16 cellular contexts compared by ENCODE assay signal in the genomic region with DNA sequence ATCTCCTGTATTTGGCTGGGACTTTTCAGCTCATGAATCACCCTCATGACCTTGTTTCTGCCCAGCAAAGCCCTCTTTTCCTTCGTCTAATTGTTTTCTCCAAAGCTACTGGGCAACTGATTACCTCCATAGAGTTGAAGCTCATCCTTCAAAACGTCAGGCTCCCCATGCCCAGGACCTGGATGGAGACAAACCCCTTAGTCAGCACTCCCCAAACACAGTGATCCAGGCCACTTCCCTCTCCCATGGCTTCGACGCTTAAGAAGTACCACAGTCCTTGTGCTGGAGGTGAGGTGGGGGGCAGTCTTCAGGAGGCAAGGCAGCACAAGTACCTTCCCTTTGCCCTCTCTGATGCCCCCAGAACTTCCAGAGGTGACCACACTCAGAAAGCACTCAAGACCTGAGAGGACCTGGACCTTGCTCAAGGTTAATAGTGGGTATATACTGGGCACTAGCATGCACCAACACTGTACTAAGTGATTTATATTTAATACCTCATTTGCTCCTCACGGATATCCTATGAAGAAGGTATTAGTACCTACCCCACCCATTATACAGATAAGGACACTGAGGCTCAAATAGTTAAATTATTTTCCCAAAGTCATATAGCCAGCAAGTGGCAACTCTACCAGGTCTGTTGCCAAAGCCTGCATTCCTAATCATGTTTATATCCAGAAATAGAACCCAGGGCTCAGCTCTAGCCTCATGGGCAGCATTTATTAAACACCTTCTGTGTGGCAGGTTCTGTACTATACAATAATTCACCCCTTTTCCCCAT. TPM values are rescaled to one million over a fixed set of nuclear protein-coding genes. Genes with fewer than 3 reads are reported as not detected.
A peak's percentile ranks its signal among the peaks of the same experiment; 100 is the strongest.
DNase-seq lines count a peak whose midpoint lies in the region; ATAC-seq and TF ChIP-seq lines count a peak whose summit lies in the region.
"Had no signal": no experiment of that assay in that cellular context is flagged by ENCODE, and none has a peak within 500 bp of the region (broad histone marks: within the 10 kb centered on the region; RNA-seq: fewer than 3 reads in every experiment).

No MANE protein-coding gene starts in this region.

- TF ChIP-seq CTCF in GM23338 (conservative IDR thresholded peaks at IDR 0.05; ENCODE audit: low read depth in 2 of 2): no peak
- no peak for TF ChIP-seq CTCF in IMR-90 (conservative IDR thresholded peaks at IDR 0.05; ENCODE audit: low read depth, low read length)
- no peak for TF ChIP-seq CTCF in sigmoid colon (IDR thresholded peaks at IDR 0.05)

- no peak overlapping the region for H2BK20ac ChIP-seq in IMR-90 (ENCODE audit: low read depth, low read length)

- H3K23ac ChIP-seq in IMR-90 (ENCODE audit: low read depth, low read length): no peak overlapping the region; the same call in 1 of the 2 replicates
- no peak overlapping the region for H3K23ac ChIP-seq in mesenchymal stem cell (ENCODE audit: low read length in 2 of 2)

- dilution Hi-C loops in IMR-90 (cut with HindIII; ENCODE audit: low sequenced_read_pairs, unreplicated experiment): no loop called here

- no peak overlapping the region for H3K4me3 Mint-ChIP-seq in GM23338
- H3K4me3 Mint-ChIP-seq: CD4-positive, alpha-beta T cell; IgD-negative memory B cell had no signal

- no peak for TF ChIP-seq POLR2A in IMR-90 (IDR thresholded peaks at IDR 0.05; ENCODE audit: low read depth, low read length)
- TF ChIP-seq POLR2A in sigmoid colon (IDR thresholded peaks at IDR 0.05): no peak

- H2BK120ac ChIP-seq in IMR-90 (ENCODE audit: low read depth, low read length): no peak overlapping the region
- no peak overlapping the region for H2BK120ac ChIP-seq in mesenchymal stem cell (ENCODE audit: low read depth, low read length)

- POLR2A ChIA-PET in IMR-90 (lab: Charles Lee; ENCODE audit: unreplicated experiment): no interaction called here

- no peaks in the 10 kb centered on the region for H3F3A ChIP-seq in GM23338 (replicated peaks; ENCODE audit: low read depth)

- no peaks in the 10 kb centered on the region for H3K36me3 Mint-ChIP-seq in GM23338 (ENCODE audit: low read depth)
- H3K36me3 Mint-ChIP-seq: IgD-negative memory B cell had no signal

- no TSS peak for BruUV-seq in IMR-90 (replicated peaks; lab: Mats Ljungman, UMichigan)

- H4K5ac ChIP-seq in IMR-90 (ENCODE audit: low read depth, low read length): no peak overlapping the region

- H2BK15ac ChIP-seq in IMR-90 (ENCODE audit: low read depth, low read length) (no peak overlapping the region), mesenchymal stem cell (ENCODE audit: low read depth, poor library complexity, severe bottlenecking) (no peak overlapping the region)

- H3K9ac ChIP-seq in IMR-90 (ENCODE audit: low read depth, low read length) (no peak overlapping the region), mesenchymal stem cell (ENCODE audit: low read length) (no peak overlapping the region)

- H3K36me3 ChIP-seq in GM23338 (ENCODE audit: insufficient read depth) (no peaks in the 10 kb centered on the region), IMR-90 (ENCODE audit: control insufficient read depth, insufficient read depth, low read length) (no peaks in the 10 kb centered on the region), mesenchymal stem cell (ENCODE audit: control insufficient read depth in 1 of 2, insufficient read depth in 2 of 2, low read depth in 1 of 2, low read length in 2 of 2) (no peaks in the 10 kb centered on the region), sigmoid colon (no peaks in the 10 kb centered on the region)
- H3K36me3 ChIP-seq: HAP-1 had no signal

- no peaks in the 10 kb centered on the region for H3K9me3 Mint-ChIP-seq in GM23338
- H3K9me3 Mint-ChIP-seq: CD4-positive, alpha-beta T cell; IgD-negative memory B cell had no signal

- H3K14ac ChIP-seq in IMR-90 (replicated peaks; ENCODE audit: low read depth, low read length) (no peak overlapping the region), mesenchymal stem cell (ENCODE audit: low read length in 2 of 2) (no peak overlapping the region)

- H3K18ac ChIP-seq in IMR-90 (ENCODE audit: low read depth, low read length): no peak overlapping the region
- H3K18ac ChIP-seq in mesenchymal stem cell (ENCODE audit: low read depth in 1 of 2, low read length in 2 of 2): no peak overlapping the region

- H3K4me2 ChIP-seq in GM23338: no peak overlapping the region
- H3K4me2 ChIP-seq in IMR-90 (ENCODE audit: low read depth, low read length): no peak overlapping the region
- H3K4me2 ChIP-seq in mesenchymal stem cell (ENCODE audit: low read length, poor library complexity, severe bottlenecking): no peak overlapping the region

- H2AK5ac ChIP-seq in IMR-90 (ENCODE audit: low read depth, low read length) (no peak overlapping the region), mesenchymal stem cell (ENCODE audit: low read length, severe bottlenecking) (no peak overlapping the region)

- in situ Hi-C loops in IMR-90 (cut with MboI; ENCODE audit: low sequenced_read_pairs): no loop called here

- no CpG with 5 or more reads among the region's 5 CpGs for WGBS in IMR-90 (ENCODE audit: extremely low coverage in 2 of 2, insufficient read length in 1 of 2), 2 experiments
- 80% methylated on average over 5 of the region's 5 CpGs for WGBS in mesenchymal stem cell
- 78 to 82% methylated on average over 5 of the region's 5 CpGs for WGBS in sigmoid colon, 2 donors

- intact Hi-C loops in IMR-90 (cut with micrococcal nuclease): no loop called here
- intact Hi-C loops in sigmoid colon (cut with DNase I): no loop called here

- H3K79me2 ChIP-seq in GM23338 (replicated peaks; ENCODE audit: insufficient read depth): no peaks in the 10 kb centered on the region

- no peak overlapping the region for H2BK5ac ChIP-seq in IMR-90 (ENCODE audit: low read depth, low read length, poor library complexity, severe bottlenecking)
- no peak overlapping the region for H2BK5ac ChIP-seq in mesenchymal stem cell (ENCODE audit: low read depth, low read length, poor library complexity, severe bottlenecking)

- no peak overlapping the region for H2AK9ac ChIP-seq in IMR-90 (replicated peaks; ENCODE audit: low read depth, low read length, poor library complexity)

- H4K20me1 ChIP-seq in GM23338 (replicated peaks; ENCODE audit: insufficient read depth) (no peaks in the 10 kb centered on the region), IMR-90 (ENCODE audit: insufficient read depth, low read length) (no peaks in the 10 kb centered on the region)

- TF ChIP-seq RAD21 in IMR-90 (IDR thresholded peaks at IDR 0.05; ENCODE audit: low read length): no peak

- TF ChIP-seq EP300 in sigmoid colon (IDR thresholded peaks at IDR 0.05): no peak

- no peak overlapping the region for H3K27ac ChIP-seq in GM23338 (ENCODE audit: low read depth)
- no peak overlapping the region for H3K27ac ChIP-seq in IMR-90 (ENCODE audit: insufficient read depth, low read length)
- H3K27ac ChIP-seq in mesenchymal stem cell (ENCODE audit: low read length, poor library complexity, severe bottlenecking): no peak overlapping the region
- no peak overlapping the region for H3K27ac ChIP-seq in sigmoid colon
- H3K27ac ChIP-seq: C4-2B, HL-60 had no signal

- CTCF ChIA-PET in IMR-90 (lab: Yijun Ruan, JAX): no interaction called here

- H3K79me1 ChIP-seq in IMR-90 (ENCODE audit: low read depth in 1 of 2, low read length in 2 of 2) (no peaks in the 10 kb centered on the region), mesenchymal stem cell (replicated peaks; ENCODE audit: low read length, poor library complexity, severe bottlenecking) (no peaks in the 10 kb centered on the region)

- H3K4ac ChIP-seq in IMR-90 (ENCODE audit: low read depth, low read length) (no peak overlapping the region), mesenchymal stem cell (ENCODE audit: low read depth in 1 of 2, low read length in 2 of 2) (no peak overlapping the region)

- H3K9me3 ChIP-seq in IMR-90 (ENCODE audit: control insufficient read depth, insufficient read depth, low read length): no peaks in the 10 kb centered on the region
- no peaks in the 10 kb centered on the region for H3K9me3 ChIP-seq in mesenchymal stem cell (ENCODE audit: control insufficient read depth, low read length)
- H3K9me3 ChIP-seq in sigmoid colon: no peaks in the 10 kb centered on the region
- H3K9me3 ChIP-seq: Caco-2, HAP-1 had no signal

- H3K4me3 ChIP-seq in GM23338 (no peak overlapping the region), IMR-90 (ENCODE audit: insufficient read depth, low read depth, low read length) (no peak overlapping the region), mesenchymal stem cell (ENCODE audit: insufficient read depth in 1 of 2, low read depth in 1 of 2, low read length in 2 of 2) (no peak overlapping the region), sigmoid colon (no peak overlapping the region)
- H3K4me3 ChIP-seq: HAP-1 had no signal

- no peak overlapping the region for H3K27ac Mint-ChIP-seq in GM23338
- H3K27ac Mint-ChIP-seq: CD4-positive, alpha-beta T cell; IgD-negative memory B cell had no signal

- H4K91ac ChIP-seq in IMR-90 (ENCODE audit: insufficient read depth, low read depth, low read length) (no peak overlapping the region), mesenchymal stem cell (ENCODE audit: low read length) (peak overlapping the region; percentile 54)

- H2AFZ ChIP-seq in GM23338 (peak overlapping the region; percentile 76; the same call in 1 of the 2 replicates), IMR-90 (replicated peaks; ENCODE audit: low read length, poor library complexity) (no peak overlapping the region), mesenchymal stem cell (ENCODE audit: low read depth, low read length) (no peak overlapping the region)

- no peaks in the 10 kb centered on the region for H3K9me1 ChIP-seq in IMR-90 (ENCODE audit: insufficient read depth, low read length)

- DNase-seq in GM23338 (ENCODE audit: low spot score) (no peak), IMR-90 (no peak), mesenchymal stem cell (no peak), sigmoid colon (no peak)
- no peak for DNase-seq in activated CD4-positive, alpha-beta T cell treated with anti-CD3 and anti-CD28 coated beads, Interleukin-2, amount 50 U/mL, for 1 hour
- DNase-seq: AML-193; Caco-2; CD4-positive, alpha-beta T cell; GOT3; KG1 had no signal

- H4K8ac ChIP-seq in IMR-90 (ENCODE audit: low read depth in 2 of 2, low read length in 2 of 2) (no peak overlapping the region), mesenchymal stem cell (ENCODE audit: low read length) (no peak overlapping the region)

- no peaks in the 10 kb centered on the region for H3K4me1 ChIP-seq in GM23338 (ENCODE audit: insufficient read depth)
- no peaks in the 10 kb centered on the region for H3K4me1 ChIP-seq in IMR-90 (ENCODE audit: control insufficient read depth, insufficient read depth, low read length)
- H3K4me1 ChIP-seq in mesenchymal stem cell (ENCODE audit: control insufficient read depth, insufficient read depth, low read depth, low read length): no peaks in the 10 kb centered on the region
- H3K4me1 ChIP-seq in sigmoid colon: no peaks in the 10 kb centered on the region
- H3K4me1 ChIP-seq: Caco-2, HAP-1 had no signal

- peaks cover 2% of the 10 kb centered on the region for H3K27me3 Mint-ChIP-seq in GM23338 (ENCODE audit: insufficient read depth, low read depth, poor library complexity)

- H2BK12ac ChIP-seq in mesenchymal stem cell (ENCODE audit: low read length in 2 of 2): no peak overlapping the region

- peaks cover 5% of the 10 kb centered on the region for H3K4me1 Mint-ChIP-seq in GM23338

- no peaks in the 10 kb centered on the region for H3K27me3 ChIP-seq in GM23338 (ENCODE audit: insufficient read depth)
- peaks cover 18% of the 10 kb centered on the region for H3K27me3 ChIP-seq in IMR-90 (ENCODE audit: control insufficient read depth, insufficient read depth, low read length)
- peaks cover 0 to 43% of the 10 kb centered on the region in 2 experiments for H3K27me3 ChIP-seq in mesenchymal stem cell (ENCODE audit: control insufficient read depth in 1 of 2, insufficient read depth in 1 of 2, low read length in 2 of 2)
- no peaks in the 10 kb centered on the region for H3K27me3 ChIP-seq in sigmoid colon

- no peak for ATAC-seq in GM23338
- ATAC-seq in IMR-90 (ENCODE audit: low read depth): no peak
- no peak for ATAC-seq in HG02973 (IDR thresholded peaks at IDR 0.05; ENCODE audit: unreplicated experiment)

- no peaks in the 10 kb centered on the region for H3K9me2 ChIP-seq in GM23338 (ENCODE audit: insufficient read depth)

- no peak overlapping the region for H3K56ac ChIP-seq in IMR-90 (ENCODE audit: extremely low read depth, insufficient read depth, low read length)

RNA-seq across cellular contexts. Expression of gene TMEM40, which starts 16.5 kb away (rescaled TPM):
- 0.14 TPM in 1 of 2 replicates, not detected in the other for total RNA-seq in GM23338 (2014; rRNA removed; shearing (Covaris generic))
- polyA plus RNA-seq in GM23338 (2016; fragmentation: Nextera tagmentation; extraction: Ambion mirVana): 0.48 and 0.56 TPM in 2 replicates
- total RNA-seq in IMR-90 (2012; rRNA removed): not detected in 2 replicates
- 0.27 and 0.29 TPM in 2 replicates for polyA plus RNA-seq in IMR-90 (2012; rRNA removed)
- polyA plus RNA-seq in IMR-90 (2012; cell fraction: cytosol; rRNA removed): 0.14 and 0.24 TPM in 2 replicates
- polyA plus RNA-seq in IMR-90 (2012; cell fraction: nucleus; rRNA removed; ENCODE audit: low replicate concordance): 0.13 and 0.24 TPM in 2 replicates
- polyA plus RNA-seq in mesenchymal stem cell (2013, experiment 1 of 2): 0.08 TPM
- 0.03 TPM for polyA plus RNA-seq in mesenchymal stem cell (2013, experiment 2 of 2)
- total RNA-seq in sigmoid colon: not detected
- under 1 TPM in 2 of 3 donors, not detected in 1; 0.10 to 0.60 TPM for polyA plus RNA-seq in sigmoid colon
- total RNA-seq: CD4-positive, alpha-beta T cell; HT1080 had no signal

RNA-seq across cellular contexts. Expression of gene CAND2, which starts 54.0 kb away (rescaled TPM):
- 16.5 and 20.5 TPM in 2 replicates for total RNA-seq in GM23338 (2014; rRNA removed; shearing (Covaris generic))
- polyA plus RNA-seq in GM23338 (2016; fragmentation: Nextera tagmentation; extraction: Ambion mirVana) (4.5 and 5.6 TPM in 2 replicates), IMR-90 (2012; rRNA removed) (4.9 and 5.7 TPM in 2 replicates), sigmoid colon (1 to 10 TPM in 1 of 3 donors, under 1 TPM in 1, not detected in 1; 0.60 to 1.5 TPM)
- total RNA-seq in IMR-90 (2012; rRNA removed) (2.5 and 2.9 TPM in 2 replicates), sigmoid colon (10 to 100 TPM; 10.7 to 24.9 (median 14.6) TPM)
- 4.3 and 7.4 TPM in 2 replicates for polyA plus RNA-seq in IMR-90 (2012; cell fraction: cytosol; rRNA removed)
- polyA plus RNA-seq in IMR-90 (2012; cell fraction: nucleus; rRNA removed; ENCODE audit: low replicate concordance): 11.5 and 21.5 TPM in 2 replicates
- polyA plus RNA-seq in mesenchymal stem cell (2013, experiment 1 of 2): 3.9 TPM
- polyA plus RNA-seq in mesenchymal stem cell (2013, experiment 2 of 2): 3.7 TPM
- total RNA-seq: Caco-2 had no signal
